In genomic region chr11:83823461-83824025, GRCh38 we compare ENCODE assay signal across 22 cellular contexts.
A peak's percentile ranks its signal among the peaks of the same experiment; 100 is the strongest.
DNase-seq lines count a peak whose midpoint lies in the region; ATAC-seq, FAIRE-seq and TF ChIP-seq lines count a peak whose summit lies in the region.
"Had no signal": no experiment of that assay in that cellular context is flagged by ENCODE, and none has a peak within 500 bp of the region (broad histone marks: within the 10 kb centered on the region; RNA-seq: fewer than 3 reads in every experiment).

No MANE protein-coding gene starts in this region.

- TF ChIP-seq CTCF in A549 (IDR thresholded peaks at IDR 0.05) (no peak), endothelial cell of umbilical vein (IDR thresholded peaks at IDR 0.05; ENCODE audit: extremely low read depth in 1 of 2, insufficient read depth in 1 of 2, low read depth in 1 of 2, low read length in 2 of 2) (no peak), heart right ventricle (IDR thresholded peaks at IDR 0.05) (no peak)

- no TSS peak for BruUV-seq in endothelial cell of umbilical vein (replicated peaks; lab: Mats Ljungman, UMichigan)

- no peak overlapping the region for H2AFZ ChIP-seq in endothelial cell of umbilical vein (ENCODE audit: low read depth, low read length)

- H3K36me3 Mint-ChIP-seq in naive thymus-derived CD4-positive, alpha-beta T cell: no peaks in the 10 kb centered on the region

- no peaks in the 10 kb centered on the region for H3K4me1 Mint-ChIP-seq in naive thymus-derived CD4-positive, alpha-beta T cell

- TF ChIP-seq RAD21 in A549 (conservative IDR thresholded peaks at IDR 0.05 in 1 of 2, IDR thresholded peaks at IDR 0.05 in 1 of 2): no peak

- H3K9me3 Mint-ChIP-seq in naive thymus-derived CD4-positive, alpha-beta T cell: no peaks in the 10 kb centered on the region
- H3K9me3 Mint-ChIP-seq: CD4-positive, alpha-beta T cell had no signal

- H3K27ac Mint-ChIP-seq in naive thymus-derived CD4-positive, alpha-beta T cell: no peak overlapping the region
- H3K27ac Mint-ChIP-seq: CD4-positive, alpha-beta T cell had no signal

- no peaks in the 10 kb centered on the region for H3K9me3 ChIP-seq in A549
- H3K9me3 ChIP-seq in adipocyte (ENCODE audit: control insufficient read depth, low read length): no peaks in the 10 kb centered on the region
- H3K9me3 ChIP-seq in endothelial cell of umbilical vein (replicated peaks; ENCODE audit: control insufficient read depth, insufficient read depth, low read length): no peaks in the 10 kb centered on the region
- H3K9me3 ChIP-seq in naive thymus-derived CD4-positive, alpha-beta T cell (ENCODE audit: control insufficient read depth in 2 of 3, low read length in 3 of 3): no peaks in the 10 kb centered on the region
- H3K9me3 ChIP-seq in heart right ventricle: no peaks in the 10 kb centered on the region
- H3K9me3 ChIP-seq: BE2C, Caco-2, SJSA1 had no signal

- H3K36me3 ChIP-seq in adipocyte (ENCODE audit: control insufficient read depth, insufficient read depth, low read length, severe bottlenecking): no peaks in the 10 kb centered on the region
- no peaks in the 10 kb centered on the region for H3K36me3 ChIP-seq in endothelial cell of umbilical vein (ENCODE audit: control insufficient read depth in 2 of 2, extremely low read depth in 1 of 2, insufficient read depth in 2 of 2, low read length in 2 of 2)
- H3K36me3 ChIP-seq in naive thymus-derived CD4-positive, alpha-beta T cell (ENCODE audit: control insufficient read depth in 2 of 3, insufficient read depth in 3 of 3, low read length in 3 of 3): no peaks in the 10 kb centered on the region
- H3K36me3 ChIP-seq in heart right ventricle: no peaks in the 10 kb centered on the region
- H3K36me3 ChIP-seq: BE2C, SJSA1 had no signal

- CTCF ChIA-PET in A549 (lab: Yijun Ruan, JAX) (interaction anchor here (0.7 to 6.0 kb wide), 10 partner anchors 8 to 1137 kb away, joined by 3 to 33 read pairs (median 3); no protein-coding TSS in a partner anchor), endothelial cell of umbilical vein (lab: Charles Lee) (interaction anchor here (0.8 to 1.8 kb wide), 8 partner anchors 8 to 1106 kb away, joined by 3 to 5 read pairs (median 4); no protein-coding TSS in a partner anchor)
- CTCF ChIA-PET in naive thymus-derived CD4-positive, alpha-beta T cell (lab: Charles Lee): no interaction called here

- FAIRE-seq in A549 (lab: Jason Lieb, UNC): no peak
- FAIRE-seq in endothelial cell of umbilical vein (lab: Jason Lieb, UNC): peak; percentile 38
- FAIRE-seq: RCC 7860 had no signal

- no peak overlapping the region for H3K4me3 Mint-ChIP-seq in naive thymus-derived CD4-positive, alpha-beta T cell
- H3K4me3 Mint-ChIP-seq: CD4-positive, alpha-beta T cell had no signal

- TF ChIP-seq EP300 in A549 (IDR thresholded peaks at IDR 0.05): no peak

- no peaks in the 10 kb centered on the region for H3K79me2 ChIP-seq in endothelial cell of umbilical vein (ENCODE audit: control insufficient read depth, insufficient read depth, low read length)

- H3K27me3 ChIP-seq in adipocyte (replicated peaks; ENCODE audit: control insufficient read depth, insufficient read depth, low read length) (no peaks in the 10 kb centered on the region), endothelial cell of umbilical vein (ENCODE audit: control insufficient read depth in 2 of 2, insufficient read depth in 2 of 2, low read length in 2 of 2) (peaks cover 0 to 2% of the 10 kb centered on the region in 2 experiments), heart right ventricle (no peaks in the 10 kb centered on the region)
- no peaks in the 10 kb centered on the region for H3K27me3 ChIP-seq in naive thymus-derived CD4-positive, alpha-beta T cell (ENCODE audit: control insufficient read depth in 2 of 2, insufficient read depth in 2 of 2, low read length in 2 of 2)
- H3K27me3 ChIP-seq: BE2C, SJSA1 had no signal

- H3K4me1 ChIP-seq in A549: no peaks in the 10 kb centered on the region
- H3K4me1 ChIP-seq in adipocyte (ENCODE audit: control insufficient read depth, insufficient read depth, low read length): peaks cover 9% of the 10 kb centered on the region
- no peaks in the 10 kb centered on the region for H3K4me1 ChIP-seq in endothelial cell of umbilical vein (ENCODE audit: control insufficient read depth, extremely low read depth, insufficient read depth, low read length)
- no peaks in the 10 kb centered on the region for H3K4me1 ChIP-seq in naive thymus-derived CD4-positive, alpha-beta T cell (ENCODE audit: control insufficient read depth in 2 of 2, insufficient read depth in 2 of 2, low read length in 2 of 2)
- peaks cover 0 to 7% (median 0%) of the 10 kb centered on the region in 9 donors for H3K4me1 ChIP-seq in heart right ventricle
- H3K4me1 ChIP-seq: BE2C, Caco-2 had no signal

- H3K27ac ChIP-seq in A549 (no peak overlapping the region), endothelial cell of umbilical vein (ENCODE audit: insufficient read depth, low read depth, low read length) (no peak overlapping the region), heart right ventricle (no peak overlapping the region)
- no peak overlapping the region for H3K27ac ChIP-seq in naive thymus-derived CD4-positive, alpha-beta T cell (ENCODE audit: low read depth, low read length)
- H3K27ac ChIP-seq: SJSA1 had no signal

- no peaks in the 10 kb centered on the region for H4K20me1 ChIP-seq in endothelial cell of umbilical vein (replicated peaks; ENCODE audit: control insufficient read depth, extremely low read depth, insufficient read depth, low read length)

- H3K4me3 ChIP-seq in A549 (no peak overlapping the region), adipocyte (ENCODE audit: low read length) (no peak overlapping the region), endothelial cell of umbilical vein (replicated peaks in 1 of 3; ENCODE audit: insufficient read depth in 1 of 3, low read depth in 1 of 3, low read length in 3 of 3) (no peak overlapping the region), heart right ventricle (no peak overlapping the region)
- H3K4me3 ChIP-seq in naive thymus-derived CD4-positive, alpha-beta T cell (ENCODE audit: low read length): no peak overlapping the region
- H3K4me3 ChIP-seq: SJSA1 had no signal

- no peak overlapping the region for H3K9ac ChIP-seq in adipocyte (ENCODE audit: low read length)
- no peak overlapping the region for H3K9ac ChIP-seq in endothelial cell of umbilical vein (replicated peaks; ENCODE audit: extremely low read depth, insufficient read depth, low read length)

- intact Hi-C loops in endothelial cell of umbilical vein (cut with micrococcal nuclease) (loop anchor here (5.0 kb wide), 1 partner anchor 631 kb away; the partner anchor contains the start of gene ANKRD42), heart right ventricle (cut with DNase I) (loop anchor here in 4 of 10 donors (5.0 to 10.0 kb wide), 4 partner anchors 581 to 919 kb away; partner anchors contain the start of genes DDIAS (in 1 of the 4) and PRCP (in 1 of the 4))
- intact Hi-C loops in naive thymus-derived CD4-positive, alpha-beta T cell (cut with micrococcal nuclease): loop anchor here (5.0 kb wide), 2 partner anchors 51 to 1046 kb away; no protein-coding TSS in a partner anchor

- H3K9me1 ChIP-seq in endothelial cell of umbilical vein (replicated peaks; ENCODE audit: control insufficient read depth, extremely low read depth, insufficient read depth, low read length): no peaks in the 10 kb centered on the region

- no peak for ATAC-seq in A549
- ATAC-seq in naive thymus-derived CD4-positive, alpha-beta T cell: no peak
- ATAC-seq in heart right ventricle: no peak

- peaks cover 0 to 8% (median 5%) of the 10 kb centered on the region in 5 donors for H3K27me3 Mint-ChIP-seq in naive thymus-derived CD4-positive, alpha-beta T cell
- H3K27me3 Mint-ChIP-seq: CD4-positive, alpha-beta T cell had no signal

- POLR2A ChIA-PET in A549 (lab: Yijun Ruan, JAX): no interaction called here
- POLR2A ChIA-PET in endothelial cell of umbilical vein (lab: Charles Lee): no interaction called here
- POLR2A ChIA-PET in naive thymus-derived CD4-positive, alpha-beta T cell (lab: Charles Lee): no interaction called here

- 43% methylated on average over 7 of the region's 7 CpGs for WGBS in A549 (ENCODE audit: missing lambda C conversion rate)
- WGBS in heart right ventricle, 2 donors: 63 to 70% methylated on average over 7 of the region's 7 CpGs

- H3K4me2 ChIP-seq in A549 (no peak overlapping the region), endothelial cell of umbilical vein (ENCODE audit: insufficient read depth, low read length) (no peak overlapping the region)

- TF ChIP-seq POLR2A in A549 (IDR thresholded peaks at IDR 0.05; ENCODE audit: low read length) (no peak), endothelial cell of umbilical vein (IDR thresholded peaks at IDR 0.05; ENCODE audit: low read depth, low read length) (no peak)

- DNase-seq in A549 (ENCODE audit: low read depth in 1 of 2, low spot score in 1 of 2): no peak
- peak; percentile 38 for DNase-seq in EH (ENCODE audit: low read depth)
- peak; percentile 9 for DNase-seq in adipocyte (ENCODE audit: low read depth)
- DNase-seq in endothelial cell of umbilical vein (ENCODE audit: low read depth, low spot score): peak; percentile 14
- DNase-seq in activated naive CD4-positive, alpha-beta T cell treated with anti-CD3 and anti-CD28 coated beads, Interleukin-2, amount 50 U/mL, for 16 hours: no peak
- no peak for DNase-seq in naive thymus-derived CD4-positive, alpha-beta T cell
- no peak for DNase-seq in kidney glomerular epithelial cell (lab: John Stamatoyannopoulos, UW)
- DNase-seq in heart right ventricle: no peak
- DNase-seq: BE2C; Caco-2; CD4-positive, alpha-beta T cell; DMS 273 treated with DMSO at 0.1 percent for 48 hours; GF-D8; H7; MV-4-11; NCI-H1105 treated with DMSO at 0.1 percent for 48 hours; NCI-H187; NCI-H446; NCI-H526; OCI-M1 had no signal

- dilution Hi-C loops in endothelial cell of umbilical vein (cut with MboI; ENCODE audit: extremely low pct_ligation_motif_present, low sequenced_read_pairs): no loop called here

TF ChIP-seq in A549, 52 proteins besides CTCF, POLR2A, EP300 and RAD21:
- TF ChIP-seq RFX5 (IDR thresholded peaks at IDR 0.05) (no peak), FOSL2 (IDR thresholded peaks at IDR 0.05) (no peak), FOSL2 (CRISPR knock-in tag; IDR thresholded peaks at IDR 0.05) (peak; percentile 22; the same call in 1 of the 2 replicates)

TF ChIP-seq in endothelial cell of umbilical vein, 7 proteins besides CTCF, POLR2A, EP300 and RAD21:
- TF ChIP-seq FOS (IDR thresholded peaks at IDR 0.05; ENCODE audit: borderline replicate concordance, insufficient read depth, low read length) (peak; percentile 60), JUN (IDR thresholded peaks at IDR 0.05; ENCODE audit: borderline replicate concordance, insufficient read depth, insufficient read length, low read depth) (peak; percentile 50), MAX (IDR thresholded peaks at IDR 0.05; ENCODE audit: insufficient read depth, insufficient read length) (no peak)
TF ChIP-seq in endothelial cell of umbilical vein: peak in this region for 2.

Comparison
In these comparisons a context has a peak if more than half of its experiments do, and no peak if none do; other contexts are left out.
1. DNase-seq: peak in EH (single experiment), adipocyte (single experiment) and endothelial cell of umbilical vein (single experiment); none in A549 (0 of 2), activated naive CD4-positive, alpha-beta T cell treated with anti-CD3 and anti-CD28 coated beads, Interleukin-2, amount 50 U/mL, for 16 hours (single experiment), naive thymus-derived CD4-positive, alpha-beta T cell (0 of 9), kidney glomerular epithelial cell (single experiment) and heart right ventricle (0 of 2).